Comparison of ENCODE assay signal across 16 cellular contexts in the genomic region with DNA sequence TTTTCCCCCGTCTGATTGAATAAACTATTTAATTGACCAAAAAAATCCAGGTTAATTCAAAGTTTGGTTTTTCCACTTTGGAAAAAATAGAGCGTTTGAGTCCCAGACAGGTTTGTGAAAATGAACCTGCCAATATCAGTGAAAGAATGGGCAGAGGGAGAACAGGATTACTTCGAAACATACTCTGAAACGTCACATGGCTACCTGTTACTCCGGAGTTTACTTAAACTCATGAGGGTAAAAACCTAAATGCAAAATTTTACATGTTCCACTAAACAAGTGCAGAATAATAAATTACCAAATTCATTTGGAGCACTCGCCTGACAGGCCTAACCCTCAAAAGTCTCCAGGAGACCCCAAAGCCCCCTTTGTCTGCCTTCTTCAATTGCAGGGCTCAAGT.
A peak's percentile ranks its signal among the peaks of the same experiment; 100 is the strongest.
DNase-seq lines count a peak whose midpoint lies in the region; ATAC-seq and TF ChIP-seq lines count a peak whose summit lies in the region.
"Had no signal": no experiment of that assay in that cellular context is flagged by ENCODE, and none has a peak within 500 bp of the region (broad histone marks: within the 10 kb centered on the region; RNA-seq: fewer than 3 reads in every experiment).

No MANE protein-coding gene starts in this region.

- peaks cover 35% of the 10 kb centered on the region for H3K4me1 Mint-ChIP-seq in endodermal cell

- no peaks in the 10 kb centered on the region for H3K9me3 ChIP-seq in endodermal cell (ENCODE audit: control insufficient read depth, low read length)
- no peaks in the 10 kb centered on the region for H3K9me3 ChIP-seq in mesodermal cell (ENCODE audit: control insufficient read depth, low read length)
- no peaks in the 10 kb centered on the region for H3K9me3 ChIP-seq in upper lobe of right lung
- no peaks in the 10 kb centered on the region for H3K9me3 ChIP-seq in MM.1S (replicated peaks; ENCODE audit: insufficient read depth, low read length)

- no peaks in the 10 kb centered on the region for H3K36me3 Mint-ChIP-seq in endodermal cell (ENCODE audit: low read depth)

- DNase-seq in DMS 273 (lab: John Stamatoyannopoulos, UW; ENCODE audit: unreplicated experiment), result peak; percentile 46
- DNase-seq in DMS 273 treated with DMSO at 0.1 percent for 48 hours (lab: John Stamatoyannopoulos, UW), result no peak
- DNase-seq in endodermal cell, result no peak
- no peak for DNase-seq in upper lobe of right lung
- DNase-seq in NCI-H774 (lab: John Stamatoyannopoulos, UW), result no peak
- DNase-seq in MM.1S, result no peak
- DNase-seq: 8988T, DMS53, GM23248, Kasumi-1, NCI-H187 treated with DMSO at 0.1 percent for 48 hours, NCI-H2171 treated with DMSO at 0.1 percent for 48 hours, SHP77 had no signal

- H3K36me3 ChIP-seq in endodermal cell (ENCODE audit: control insufficient read depth, insufficient read depth, low read length) (no peaks in the 10 kb centered on the region), mesodermal cell (ENCODE audit: control insufficient read depth, insufficient read depth, low read length) (no peaks in the 10 kb centered on the region), upper lobe of right lung (no peaks in the 10 kb centered on the region), MM.1S (replicated peaks; ENCODE audit: insufficient read depth, low read length) (no peaks in the 10 kb centered on the region)

- H3K4me1 ChIP-seq in endodermal cell (ENCODE audit: control insufficient read depth, insufficient read depth, low read length), result peaks cover 15% of the 10 kb centered on the region
- peaks cover 36% of the 10 kb centered on the region for H3K4me1 ChIP-seq in mesodermal cell (ENCODE audit: control insufficient read depth, insufficient read depth, low read length, poor library complexity, severe bottlenecking)
- H3K4me1 ChIP-seq in upper lobe of right lung, result peaks cover 34% of the 10 kb centered on the region
- no peaks in the 10 kb centered on the region for H3K4me1 ChIP-seq in MM.1S (ENCODE audit: low read length)

- H3K9ac ChIP-seq in endodermal cell (ENCODE audit: extremely low read depth, low read length, poor library complexity, severe bottlenecking) (no peak overlapping the region), MM.1S (ENCODE audit: low read length) (no peak overlapping the region)
- H3K9ac ChIP-seq: GM23248 had no signal

- intact Hi-C loops in upper lobe of right lung (cut with DNase I), result no loop called here

- no peak overlapping the region for H3K4me3 Mint-ChIP-seq in endodermal cell

- TF ChIP-seq CTCF in endodermal cell (conservative IDR thresholded peaks at IDR 0.05), result no peak
- TF ChIP-seq CTCF in upper lobe of right lung (IDR thresholded peaks at IDR 0.05), result no peak
- no peak for TF ChIP-seq CTCF in MM.1S (IDR thresholded peaks at IDR 0.05; ENCODE audit: low read length)

- H3K27me3 Mint-ChIP-seq in endodermal cell (ENCODE audit: insufficient read depth), result peaks cover 5% of the 10 kb centered on the region

- ATAC-seq in upper lobe of right lung, result no peak
- ATAC-seq in GM21576 (IDR thresholded peaks at IDR 0.05; ENCODE audit: unreplicated experiment), result no peak
- ATAC-seq: Panc1 had no signal

- H3K4me3 ChIP-seq in endodermal cell (ENCODE audit: low read length), result no peak overlapping the region
- H3K4me3 ChIP-seq in mesodermal cell (ENCODE audit: extremely low read depth, insufficient read depth, low read length, poor library complexity, severe bottlenecking), result no peak overlapping the region
- H3K4me3 ChIP-seq in upper lobe of right lung, result peak overlapping the region; percentile 42
- H3K4me3 ChIP-seq in MM.1S (ENCODE audit: low read length), result no peak overlapping the region

- H3K9me3 Mint-ChIP-seq in endodermal cell, result no peaks in the 10 kb centered on the region

- H3K27ac ChIP-seq in endodermal cell (ENCODE audit: low read depth, low read length), result peak overlapping the region; percentile 6
- H3K27ac ChIP-seq in mesodermal cell (ENCODE audit: low read depth, low read length, severe bottlenecking), result peak overlapping the region; percentile 97
- peak overlapping the region; percentile 82 for H3K27ac ChIP-seq in upper lobe of right lung
- no peak overlapping the region for H3K27ac ChIP-seq in MM.1S (ENCODE audit: low read length)

- no peak overlapping the region for H3K4me2 ChIP-seq in MM.1S (ENCODE audit: low read depth, low read length)

- H2AFZ ChIP-seq in MM.1S (ENCODE audit: low read length), result no peak overlapping the region

- H3K9me2 ChIP-seq in MM.1S (replicated peaks; ENCODE audit: insufficient read depth, low read length), result no peaks in the 10 kb centered on the region

- WGBS in endodermal cell (ENCODE audit: insufficient coverage in 1 of 2, insufficient read length in 1 of 2), 2 experiments, result 92 to 98% methylated on average over 5 to 6 of the region's 6 CpGs
- 81 to 85% methylated on average over 4 to 5 of the region's 6 CpGs for WGBS in mesodermal cell (ENCODE audit: insufficient coverage in 2 of 2), 2 experiments

- no peaks in the 10 kb centered on the region for H3K79me2 ChIP-seq in MM.1S (ENCODE audit: low read length)

- H3K27ac Mint-ChIP-seq in endodermal cell, result no peak overlapping the region

- H3K27me3 ChIP-seq in endodermal cell (ENCODE audit: control insufficient read depth, insufficient read depth, low read length, poor library complexity, severe bottlenecking) (no peaks in the 10 kb centered on the region), upper lobe of right lung (no peaks in the 10 kb centered on the region), MM.1S (replicated peaks; ENCODE audit: insufficient read depth, low read length) (no peaks in the 10 kb centered on the region)

- no peaks in the 10 kb centered on the region for H3F3A ChIP-seq in MM.1S (ENCODE audit: insufficient read depth, low read length)

- H4K20me1 ChIP-seq in MM.1S (ENCODE audit: insufficient read depth, low read length), result no peaks in the 10 kb centered on the region
